ENCODE assay signal across 13 cellular contexts in genomic region chr3:111751961-111752360, GRCh38.
A peak's percentile ranks its signal among the peaks of the same experiment; 100 is the strongest.
DNase-seq lines count a peak whose midpoint lies in the region; ATAC-seq and TF ChIP-seq lines count a peak whose summit lies in the region.
"Had no signal": no experiment of that assay in that cellular context is flagged by ENCODE, and none has a peak within 500 bp of the region (broad histone marks: within the 10 kb centered on the region; RNA-seq: fewer than 3 reads in every experiment).

No MANE protein-coding gene starts in this region.

- H3K9me3 ChIP-seq in fibroblast of lung (ENCODE audit: control insufficient read depth, insufficient read depth, low read depth, low read length): no peaks in the 10 kb centered on the region
- no peaks in the 10 kb centered on the region for H3K9me3 ChIP-seq in colonic mucosa
- H3K9me3 ChIP-seq: ascending aorta had no signal

- H3K9me3 Mint-ChIP-seq in osteocyte (ENCODE audit: unreplicated experiment): peaks cover 6% of the 10 kb centered on the region

- H3K27me3 ChIP-seq in fibroblast of lung (ENCODE audit: control insufficient read depth, insufficient read depth, low read length): no peaks in the 10 kb centered on the region
- no peaks in the 10 kb centered on the region for H3K27me3 ChIP-seq in colonic mucosa
- H3K27me3 ChIP-seq: ascending aorta had no signal

- H3K4me3 Mint-ChIP-seq in osteocyte (ENCODE audit: unreplicated experiment): no peak overlapping the region

- H4K20me1 ChIP-seq in fibroblast of lung (ENCODE audit: control insufficient read depth, extremely low read depth, insufficient read depth, low read length): no peaks in the 10 kb centered on the region

- H3K27ac ChIP-seq in fibroblast of lung (ENCODE audit: insufficient read depth, low read length) (no peak overlapping the region), colonic mucosa (no peak overlapping the region)
- H3K27ac ChIP-seq: ascending aorta had no signal

- H3K27me3 Mint-ChIP-seq in osteocyte (ENCODE audit: unreplicated experiment): no peaks in the 10 kb centered on the region

- H3K36me3 ChIP-seq in fibroblast of lung (ENCODE audit: control insufficient read depth, insufficient read depth, low read length) (no peaks in the 10 kb centered on the region), colonic mucosa (no peaks in the 10 kb centered on the region)
- H3K36me3 ChIP-seq: ascending aorta had no signal

- H3K4me2 ChIP-seq in fibroblast of lung (ENCODE audit: extremely low read depth, insufficient read depth, low read length): peak overlapping the region; percentile 44

- H3K9ac ChIP-seq in fibroblast of lung (ENCODE audit: insufficient read depth, low read length) (no peak overlapping the region), colonic mucosa (ENCODE audit: low read depth in 2 of 2, low read length in 2 of 2) (no peak overlapping the region)

- intact Hi-C loops in colonic mucosa (cut with DNase I): no loop called here

- H3K4me1 Mint-ChIP-seq in osteocyte (ENCODE audit: unreplicated experiment): peaks cover 45% of the 10 kb centered on the region

- H3K36me3 Mint-ChIP-seq in osteocyte (ENCODE audit: unreplicated experiment): no peaks in the 10 kb centered on the region

- no peaks in the 10 kb centered on the region for H3K79me2 ChIP-seq in fibroblast of lung (ENCODE audit: control insufficient read depth, insufficient read depth, low read length)

- H2AFZ ChIP-seq in fibroblast of lung (ENCODE audit: low read length): no peak overlapping the region

- H3K4me1 ChIP-seq in fibroblast of lung (ENCODE audit: control insufficient read depth, extremely low read depth, insufficient read depth, low read length) (no peaks in the 10 kb centered on the region), colonic mucosa (no peaks in the 10 kb centered on the region)
- H3K4me1 ChIP-seq: ascending aorta had no signal

- DNase-seq in GM04503 (ENCODE audit: low read depth) (peak; percentile 54), RPMI7951 (ENCODE audit: low read depth) (peak; percentile 77), fibroblast of lung (ENCODE audit: low read depth in 2 of 2) (peak; percentile 93 to 97), osteocyte (ENCODE audit: extremely low spot score, unreplicated experiment) (no peak), NCI-H146 treated with DMSO at 0.1 percent for 48 hours (lab: John Stamatoyannopoulos, UW; ENCODE audit: unreplicated experiment) (no peak), NAMALWA (ENCODE audit: low spot score) (no peak), colonic mucosa (no peak)
- DNase-seq: KBM-7, left cardiac atrium, NCI-H2081 treated with DMSO at 0.1 percent for 48 hours had no signal

- TF ChIP-seq CTCF in fibroblast of lung (conservative IDR thresholded peaks at IDR 0.05 in 1 of 2, IDR thresholded peaks at IDR 0.05 in 1 of 2; ENCODE audit: low read depth in 1 of 2, low read length in 2 of 2): no peak
- TF ChIP-seq CTCF in osteocyte (IDR thresholded peaks at IDR 0.05): no peak
- no peak for TF ChIP-seq CTCF in colonic mucosa (IDR thresholded peaks at IDR 0.05)

- ATAC-seq in HG03196 (IDR thresholded peaks at IDR 0.05; ENCODE audit: unreplicated experiment): no peak
- ATAC-seq: left cardiac atrium, PC-3 had no signal

- H3K27ac Mint-ChIP-seq in osteocyte (ENCODE audit: unreplicated experiment): peak overlapping the region; percentile 59

- no peak overlapping the region for H3K4me3 ChIP-seq in fibroblast of lung (replicated peaks in 1 of 4; ENCODE audit: control extremely low read depth in 1 of 4, insufficient read depth in 1 of 4, low read depth in 3 of 4, low read length in 4 of 4)
- no peak overlapping the region for H3K4me3 ChIP-seq in colonic mucosa
- H3K4me3 ChIP-seq: ascending aorta had no signal

Comparison
In these comparisons a context has a peak if more than half of its experiments do, and no peak if none do; other contexts are left out.
1. DNase-seq: peak in GM04503 (single experiment), RPMI7951 (single experiment) and fibroblast of lung (2 of 2); none in osteocyte (single experiment), NCI-H146 treated with DMSO at 0.1 percent for 48 hours (single experiment), NAMALWA (single experiment) and colonic mucosa (single experiment).